ENCODE assay signal across 16 cellular contexts in genomic region chr5:35804201-35804653, GRCh38. TPM values are rescaled to one million over a fixed set of nuclear protein-coding genes. Genes with fewer than 3 reads are reported as not detected.
DNase-seq lines count a peak whose midpoint lies in the region; ATAC-seq, FAIRE-seq and TF ChIP-seq lines count a peak whose summit lies in the region.
"Had no signal": no experiment of that assay in that cellular context is flagged by ENCODE, and none has a peak within 500 bp of the region (broad histone marks: within the 10 kb centered on the region; RNA-seq: fewer than 3 reads in every experiment).

No MANE protein-coding gene starts in this region.

- no peak overlapping the region for H3K9ac ChIP-seq in kidney (ENCODE audit: low read length in 2 of 2)

- H3K27ac Mint-ChIP-seq in activated CD8-positive, alpha-beta T cell treated with anti-CD3 and anti-CD28 coated beads for 36 hours = peak overlapping the region; percentile 65
- no peak overlapping the region for H3K27ac Mint-ChIP-seq in activated CD8-positive, alpha-beta T cell treated with anti-CD3 and anti-CD28 coated beads, Interleukin-2, amount 10 ng/mL, durations not matched to agents 7 days and 5 days
- peak overlapping the region; percentile 75 for H3K27ac Mint-ChIP-seq in stimulated activated naive CD8-positive, alpha-beta T cell treated with anti-CD3 and anti-CD28 coated beads, Interleukin-15, Interleukin-2, amounts not matched to agents 100 ng/mL and 50 ng/mL, for 24 hours

- peaks cover 64% of the 10 kb centered on the region for H3K4me1 Mint-ChIP-seq in activated CD8-positive, alpha-beta T cell treated with anti-CD3 and anti-CD28 coated beads for 36 hours (ENCODE audit: low read depth)
- H3K4me1 Mint-ChIP-seq in activated CD8-positive, alpha-beta T cell treated with anti-CD3 and anti-CD28 coated beads, Interleukin-2, amount 10 ng/mL, durations not matched to agents 7 days and 5 days (ENCODE audit: low read depth) = peaks cover 41% of the 10 kb centered on the region
- H3K4me1 Mint-ChIP-seq in stimulated activated naive CD8-positive, alpha-beta T cell treated with anti-CD3 and anti-CD28 coated beads, Interleukin-15, Interleukin-2, amounts not matched to agents 100 ng/mL and 50 ng/mL, for 24 hours (ENCODE audit: low read depth) = peaks cover 68% of the 10 kb centered on the region

- H3K27me3 Mint-ChIP-seq in activated CD8-positive, alpha-beta T cell treated with anti-CD3 and anti-CD28 coated beads for 36 hours = no peaks in the 10 kb centered on the region
- H3K27me3 Mint-ChIP-seq in activated CD8-positive, alpha-beta T cell treated with anti-CD3 and anti-CD28 coated beads, Interleukin-2, amount 10 ng/mL, durations not matched to agents 7 days and 5 days (ENCODE audit: low read depth) = no peaks in the 10 kb centered on the region
- H3K27me3 Mint-ChIP-seq in stimulated activated naive CD8-positive, alpha-beta T cell treated with anti-CD3 and anti-CD28 coated beads, Interleukin-15, Interleukin-2, amounts not matched to agents 100 ng/mL and 50 ng/mL, for 24 hours = no peaks in the 10 kb centered on the region

- no peak overlapping the region for H3K4me3 Mint-ChIP-seq in activated CD8-positive, alpha-beta T cell treated with anti-CD3 and anti-CD28 coated beads for 36 hours
- no peak overlapping the region for H3K4me3 Mint-ChIP-seq in activated CD8-positive, alpha-beta T cell treated with anti-CD3 and anti-CD28 coated beads, Interleukin-2, amount 10 ng/mL, durations not matched to agents 7 days and 5 days
- H3K4me3 Mint-ChIP-seq in stimulated activated naive CD8-positive, alpha-beta T cell treated with anti-CD3 and anti-CD28 coated beads, Interleukin-15, Interleukin-2, amounts not matched to agents 100 ng/mL and 50 ng/mL, for 24 hours = no peak overlapping the region

- peak; percentile 48 for ATAC-seq in activated CD8-positive, alpha-beta T cell treated with anti-CD3 and anti-CD28 coated beads for 36 hours
- no peak for ATAC-seq in activated CD8-positive, alpha-beta T cell treated with anti-CD3 and anti-CD28 coated beads, Interleukin-2, amount 10 ng/mL, durations not matched to agents 7 days and 5 days
- no peak for ATAC-seq in HG02885 (IDR thresholded peaks at IDR 0.05; ENCODE audit: poor library complexity, unreplicated experiment)

- DNase-seq in activated CD8-positive, alpha-beta T cell treated with anti-CD3 and anti-CD28 coated beads for 36 hours = no peak
- no peak for DNase-seq in activated CD8-positive, alpha-beta T cell treated with anti-CD3 and anti-CD28 coated beads, Interleukin-2, amount 10 ng/mL, durations not matched to agents 7 days and 5 days
- DNase-seq in NCI-H1105 (lab: John Stamatoyannopoulos, UW) = peak; percentile 85
- no peak for DNase-seq in EL
- DNase-seq in kidney = no peak
- DNase-seq: activated CD4-positive, CD25-positive, alpha-beta regulatory T cell; activated gamma-delta T cell; KBM-7; stimulated activated CD4-positive, alpha-beta T cell treated with anti-CD3 and anti-CD28 coated beads, Interleukin-1b, Interleukin-23, amount 100 ng/mL, for 48 hours; stimulated activated CD8-positive, alpha-beta memory T cell treated with anti-CD3 and anti-CD28 coated beads, Interleukin-4, amount 100 ng/mL, for 48 hours; uterus had no signal

- no peak for TF ChIP-seq CTCF in activated CD8-positive, alpha-beta T cell treated with anti-CD3 and anti-CD28 coated beads for 36 hours (IDR thresholded peaks at IDR 0.05)
- TF ChIP-seq CTCF in kidney (IDR thresholded peaks at IDR 0.05; ENCODE audit: borderline replicate concordance, extremely low read depth, insufficient read depth) = no peak

- intact Hi-C loops in activated CD8-positive, alpha-beta T cell treated with anti-CD3 and anti-CD28 coated beads for 36 hours (cut with micrococcal nuclease) = no loop called here
- intact Hi-C loops in kidney (cut with DNase I) = no loop called here

- peaks cover 0 to 2% of the 10 kb centered on the region in 2 donors for H3K4me1 ChIP-seq in kidney (ENCODE audit: control insufficient read depth in 1 of 2, insufficient read depth in 1 of 2, low read depth in 1 of 2, low read length in 2 of 2)
- H3K4me1 ChIP-seq: uterus had no signal

- peaks cover 12% of the 10 kb centered on the region for H3K36me3 Mint-ChIP-seq in activated CD8-positive, alpha-beta T cell treated with anti-CD3 and anti-CD28 coated beads for 36 hours (ENCODE audit: low read depth)
- no peaks in the 10 kb centered on the region for H3K36me3 Mint-ChIP-seq in activated CD8-positive, alpha-beta T cell treated with anti-CD3 and anti-CD28 coated beads, Interleukin-2, amount 10 ng/mL, durations not matched to agents 7 days and 5 days (ENCODE audit: low read depth)
- H3K36me3 Mint-ChIP-seq in stimulated activated naive CD8-positive, alpha-beta T cell treated with anti-CD3 and anti-CD28 coated beads, Interleukin-15, Interleukin-2, amounts not matched to agents 100 ng/mL and 50 ng/mL, for 24 hours (ENCODE audit: low read depth) = no peaks in the 10 kb centered on the region

- no peak for FAIRE-seq in kidney (lab: Jason Lieb, UNC)

- no peaks in the 10 kb centered on the region for H3K9me3 ChIP-seq in kidney (ENCODE audit: control insufficient read depth in 1 of 2, low read length in 2 of 2)
- H3K9me3 ChIP-seq: uterus had no signal

- POLR2A ChIA-PET in activated CD8-positive, alpha-beta T cell treated with anti-CD3 and anti-CD28 coated beads for 36 hours (lab: Charles Lee) = interaction anchor here (0.9 to 2.7 kb wide), 8 partner anchors 9 to 63 kb away, joined by 3 to 26 read pairs (median 7); partner anchors contain the start of gene IL7R
- POLR2A ChIA-PET in activated CD8-positive, alpha-beta T cell treated with anti-CD3 and anti-CD28 coated beads, Interleukin-2, amount 10 ng/mL, durations not matched to agents 7 days and 5 days (lab: Charles Lee) = interaction anchor here (1.9 kb wide), 1 partner anchor 10 kb away, joined by 4 read pairs; no protein-coding TSS in a partner anchor

- no peak overlapping the region for H3K4me3 ChIP-seq in kidney (ENCODE audit: low read length in 2 of 2)
- H3K4me3 ChIP-seq: uterus had no signal

- H3K27ac ChIP-seq in angular gyrus (ENCODE audit: low read depth, low read length) (peak overlapping the region; percentile 72), kidney (ENCODE audit: low read depth in 2 of 2, low read length in 2 of 2) (no peak overlapping the region)
- H3K27ac ChIP-seq: epithelial cell of prostate, uterus had no signal

- no peaks in the 10 kb centered on the region for H3K36me3 ChIP-seq in kidney (ENCODE audit: control insufficient read depth in 1 of 2, insufficient read depth in 2 of 2, low read length in 2 of 2)
- H3K36me3 ChIP-seq: uterus had no signal

- CTCF ChIA-PET in activated CD8-positive, alpha-beta T cell treated with anti-CD3 and anti-CD28 coated beads for 36 hours (lab: Charles Lee) = interaction anchor here (1.2 to 2.1 kb wide), 3 partner anchors 11 to 120 kb away, joined by 3 to 13 read pairs (median 7); no protein-coding TSS in a partner anchor
- CTCF ChIA-PET in activated CD8-positive, alpha-beta T cell treated with anti-CD3 and anti-CD28 coated beads, Interleukin-2, amount 10 ng/mL, durations not matched to agents 7 days and 5 days (lab: Charles Lee) = interaction anchor here (0.9 to 2.6 kb wide), 14 partner anchors 8 to 153 kb away, joined by 3 to 10 read pairs (median 3); no protein-coding TSS in a partner anchor

- peaks cover under 1% of the 10 kb centered on the region for H3K9me3 Mint-ChIP-seq in activated CD8-positive, alpha-beta T cell treated with anti-CD3 and anti-CD28 coated beads for 36 hours
- no peaks in the 10 kb centered on the region for H3K9me3 Mint-ChIP-seq in activated CD8-positive, alpha-beta T cell treated with anti-CD3 and anti-CD28 coated beads, Interleukin-2, amount 10 ng/mL, durations not matched to agents 7 days and 5 days (ENCODE audit: insufficient read depth)
- no peaks in the 10 kb centered on the region for H3K9me3 Mint-ChIP-seq in stimulated activated naive CD8-positive, alpha-beta T cell treated with anti-CD3 and anti-CD28 coated beads, Interleukin-15, Interleukin-2, amounts not matched to agents 100 ng/mL and 50 ng/mL, for 24 hours

RNA-seq across cellular contexts. Expression of gene IL7R, which starts 52.5 kb away (rescaled TPM):
- total RNA-seq in activated CD8-positive, alpha-beta T cell treated with anti-CD3 and anti-CD28 coated beads for 36 hours = 100 to 1,000 TPM; 136 to 142 TPM
- total RNA-seq in activated CD8-positive, alpha-beta T cell treated with anti-CD3 and anti-CD28 coated beads, Interleukin-2, amount 10 ng/mL, durations not matched to agents 7 days and 5 days = 10 to 100 TPM; 45.4 to 48.4 TPM
- 53.7 TPM for total RNA-seq in kidney
- polyA plus RNA-seq in kidney (ENCODE audit: insufficient read depth, low read depth, low replicate concordance) = 0.34 TPM
- total RNA-seq: G401 had no signal
